ENCODE assay signal across 8 cellular contexts in genomic region chr1:112718691-112719418, GRCh38. TPM values are rescaled to one million over a fixed set of nuclear protein-coding genes. Genes with fewer than 3 reads are reported as not detected.
DNase-seq lines count a peak whose midpoint lies in the region; ATAC-seq, FAIRE-seq and TF ChIP-seq lines count a peak whose summit lies in the region.

No MANE protein-coding gene starts in this region.

- 9% methylated on average over 33 of the region's 44 CpGs for WGBS in HepG2 (ENCODE audit: low lambda C conversion rate)

- peaks cover 39% of the 10 kb centered on the region for H3K4me1 ChIP-seq in HepG2 (ENCODE audit: insufficient read depth, low read length)

- H4K20me1 ChIP-seq in HepG2 (ENCODE audit: insufficient read depth, low read length): peaks cover 5% of the 10 kb centered on the region; the same call in 1 of the 2 replicates

- H3K9me3 Mint-ChIP-seq in activated CD4-positive, alpha-beta T cell treated with anti-CD3 and anti-CD28 coated beads for 36 hours (ENCODE audit: low read depth): no peaks in the 10 kb centered on the region

- intact Hi-C loops in activated CD4-positive, alpha-beta T cell treated with anti-CD3 and anti-CD28 coated beads for 36 hours (cut with DNase I, micrococcal nuclease): loop anchor here (2.0 to 10.0 kb wide), 6 partner anchors 163 to 1093 kb away; partner anchors contain the start of genes RSBN1 (in 1 of the 2) and SLC16A1 (in 1 of the 2)
- intact Hi-C loops in HepG2 (cut with micrococcal nuclease; ENCODE audit: unreplicated experiment): loop anchor here (5.0 kb wide), 2 partner anchors 238 to 323 kb away; partner anchors contain the start of gene SLC16A1

- no peaks in the 10 kb centered on the region for H3K9me3 ChIP-seq in HepG2 (ENCODE audit: low read length)

- POLR2A ChIA-PET in activated CD4-positive, alpha-beta T cell treated with anti-CD3 and anti-CD28 coated beads for 36 hours (lab: Charles Lee): no interaction called here
- POLR2A ChIA-PET in HepG2 (lab: Yijun Ruan, JAX): no interaction called here

- no peak overlapping the region for H3K4me3 Mint-ChIP-seq in activated CD4-positive, alpha-beta T cell treated with anti-CD3 and anti-CD28 coated beads for 36 hours

- no peak overlapping the region for H3K4me3 ChIP-seq in HepG2 (replicated peaks in 1 of 3; ENCODE audit: insufficient read depth in 1 of 3, low read depth in 2 of 3, low read length in 3 of 3)

- H3K27ac Mint-ChIP-seq in activated CD4-positive, alpha-beta T cell treated with anti-CD3 and anti-CD28 coated beads for 36 hours: peak overlapping the region; percentile 34

- no peaks in the 10 kb centered on the region for H3K36me3 ChIP-seq in HepG2 (replicated peaks in 1 of 2; ENCODE audit: control insufficient read depth in 1 of 2, insufficient read depth in 2 of 2, low read length in 2 of 2)

- DNase-seq in A172 (ENCODE audit: low spot score): peak; percentile 51
- DNase-seq in NCI-H226: peak; percentile 78
- DNase-seq in activated CD4-positive, alpha-beta T cell treated with anti-CD3 and anti-CD28 coated beads for 36 hours: peak; percentile 88
- DNase-seq in cerebellar cortex (ENCODE audit: low spot score): peak; percentile 71
- DNase-seq in HepG2 (ENCODE audit: low spot score): no peak
- DNase-seq in stimulated activated CD4-positive, alpha-beta T cell treated with anti-CD3 and anti-CD28 coated beads, Interleukin-4, amount 100 ng/mL, for 1 hour: peak; percentile 82

- peak overlapping the region; percentile 36; the same call in 1 of the 2 replicates for H3K4me2 ChIP-seq in HepG2 (ENCODE audit: low read depth, low read length)

- H3K4me1 Mint-ChIP-seq in activated CD4-positive, alpha-beta T cell treated with anti-CD3 and anti-CD28 coated beads for 36 hours: peaks cover 27% of the 10 kb centered on the region

- no peak overlapping the region for H3K9ac ChIP-seq in HepG2 (ENCODE audit: insufficient read depth, low read depth, low read length)

- TF ChIP-seq CTCF in HepG2 (CRISPR knock-in tag; IDR thresholded peaks at IDR 0.05): peak; percentile 90

- ATAC-seq in GM18909 (IDR thresholded peaks at IDR 0.05; ENCODE audit: poor library complexity, unreplicated experiment) (peak; percentile 28), HepG2 (peak; percentile 30), GM21447 (IDR thresholded peaks at IDR 0.05; ENCODE audit: unreplicated experiment) (no peak)
- peak; percentile 38 for ATAC-seq in activated CD4-positive, alpha-beta T cell treated with anti-CD3 and anti-CD28 coated beads for 36 hours

- in situ Hi-C loops in HepG2 (cut with HindIII; ENCODE audit: extremely low pct_ligation_motif_present, low pct_unique_long_range_greater_than_20kb): loop anchor here (5.0 to 25.0 kb wide), 2 partner anchors 88 to 318 kb away; no protein-coding TSS in a partner anchor

- H3K36me3 Mint-ChIP-seq in activated CD4-positive, alpha-beta T cell treated with anti-CD3 and anti-CD28 coated beads for 36 hours (ENCODE audit: low read depth): no peaks in the 10 kb centered on the region

- peaks cover 6 to 47% of the 10 kb centered on the region in 2 experiments for H3K27me3 ChIP-seq in HepG2 (ENCODE audit: control insufficient read depth in 1 of 2, insufficient read depth in 2 of 2, low read length in 2 of 2)

- no peak for TF ChIP-seq POLR2A in HepG2 (IDR thresholded peaks at IDR 0.05; ENCODE audit: insufficient read depth in 1 of 2, low read depth in 2 of 2, low read length in 2 of 2)

- no peaks in the 10 kb centered on the region for H3K79me2 ChIP-seq in HepG2 (ENCODE audit: insufficient read depth, low read length)

- peak; percentile 65 for TF ChIP-seq RAD21 in HepG2 (CRISPR knock-in tag; IDR thresholded peaks at IDR 0.05)

- FAIRE-seq in HepG2 (lab: Jason Lieb, UNC): no peak

- CTCF ChIA-PET in activated CD4-positive, alpha-beta T cell treated with anti-CD3 and anti-CD28 coated beads for 36 hours (lab: Charles Lee): interaction anchor here (0.5 to 9.6 kb wide), 17 partner anchors 8 to 356 kb away, joined by 3 to 157 read pairs (median 3); partner anchors contain the start of genes LRIG2 and RHOC
- CTCF ChIA-PET in HepG2 (lab: Yijun Ruan, JAX; ENCODE audit: low intra/inter-chr PET ratio, low total read pairs): interaction anchor here (1.3 to 2.2 kb wide), 2 partner anchors 85 to 324 kb away, joined by 4 to 21 read pairs; no protein-coding TSS in a partner anchor

- H3K27me3 Mint-ChIP-seq in activated CD4-positive, alpha-beta T cell treated with anti-CD3 and anti-CD28 coated beads for 36 hours: peaks cover 13% of the 10 kb centered on the region

- BruUV-seq in HepG2 (replicated peaks; lab: Mats Ljungman, UMichigan): no TSS peak

- no peak overlapping the region for H3K27ac ChIP-seq in HepG2 (ENCODE audit: extremely low read length, insufficient read depth, low read length)

- TF ChIP-seq EP300 in HepG2 (IDR thresholded peaks at IDR 0.05; ENCODE audit: low read depth in 2 of 2, low read length in 2 of 2) (no peak), HepG2 (CRISPR knock-in tag; IDR thresholded peaks at IDR 0.05; ENCODE audit: borderline replicate concordance) (no peak)

- H2AFZ ChIP-seq in HepG2 (ENCODE audit: low read length): no peak overlapping the region

RNA-seq across cellular contexts. Expression of gene PPM1J, which starts 3.7 kb away (rescaled TPM):
- total RNA-seq in A172 (2014; rRNA removed; shearing (Covaris generic)): 0.36 and 0.53 TPM in 2 replicates
- total RNA-seq in activated CD4-positive, alpha-beta T cell treated with anti-CD3 and anti-CD28 coated beads for 36 hours: under 1 TPM; 0.75 to 0.88 TPM
- total RNA-seq in HepG2 (2016; rRNA removed; fragmentation: Illumina TruSeq; extraction: Trizol): 0.07 TPM in 1 of 2 replicates, not detected in the other
- total RNA-seq in HepG2 (2016; cell fraction: cytosol; rRNA removed; fragmentation: Illumina TruSeq; extraction: Trizol; ENCODE audit: low read depth): not detected in 2 replicates
- 0.09 and 0.11 TPM in 2 replicates for total RNA-seq in HepG2 (2016; cell fraction: insoluble cytoplasmic fraction; rRNA removed; fragmentation: Illumina TruSeq; extraction: Trizol)
- 0.12 TPM in 1 of 2 replicates, not detected in the other for total RNA-seq in HepG2 (2016; cell fraction: membrane; rRNA removed; fragmentation: Illumina TruSeq; extraction: Trizol)
- not detected in 2 replicates for total RNA-seq in HepG2 (2016; cell fraction: nucleus; rRNA removed; fragmentation: Illumina TruSeq; extraction: Trizol)
- polyA plus RNA-seq in HepG2 (2011; rRNA removed): 0.22 and 0.50 TPM in 2 replicates
- polyA plus RNA-seq in HepG2 (2011; cell fraction: cytosol; rRNA removed): 0.36 and 0.40 TPM in 2 replicates
- polyA plus RNA-seq in HepG2 (2011; cell fraction: nucleus; rRNA removed): 1.2 TPM in 2 replicates
- polyA plus RNA-seq in HepG2 (2012): 0.32 and 0.37 TPM in 2 replicates
- not detected in 2 replicates for polyA plus RNA-seq in HepG2 (2016; cell fraction: cytosol; fragmentation: Illumina TruSeq; extraction: Trizol; ENCODE audit: low read depth)
- polyA plus RNA-seq in HepG2 (2016; cell fraction: insoluble cytoplasmic fraction; fragmentation: Illumina TruSeq; extraction: Trizol; ENCODE audit: low read depth): not detected in 2 replicates
- 0.09 TPM in 1 of 2 replicates, not detected in the other for polyA plus RNA-seq in HepG2 (2016; cell fraction: membrane; fragmentation: Illumina TruSeq; extraction: Trizol; ENCODE audit: low read depth)
- not detected in 2 replicates for polyA plus RNA-seq in HepG2 (2016; cell fraction: nucleus; fragmentation: Illumina TruSeq; extraction: Trizol; ENCODE audit: insufficient read depth, low read depth)
- 0.30 and 0.49 TPM in 2 replicates for polyA minus RNA-seq in HepG2 (2011; rRNA and poly(A)+ RNA removed; ENCODE audit: low replicate concordance)
- not detected in 2 replicates for polyA minus RNA-seq in HepG2 (2011; cell fraction: cytosol; rRNA and poly(A)+ RNA removed)
- not detected in 2 replicates for polyA minus RNA-seq in HepG2 (2011; cell fraction: nucleus; rRNA and poly(A)+ RNA removed)

RNA-seq across cellular contexts. Expression of gene RHOC, which starts 11.9 kb away (rescaled TPM):
- 454 and 553 TPM in 2 replicates for total RNA-seq in A172 (2014; rRNA removed; shearing (Covaris generic))
- 10 to 100 TPM; 32.8 to 45.7 TPM for total RNA-seq in activated CD4-positive, alpha-beta T cell treated with anti-CD3 and anti-CD28 coated beads for 36 hours
- 64.3 and 67.4 TPM in 2 replicates for total RNA-seq in HepG2 (2016; rRNA removed; fragmentation: Illumina TruSeq; extraction: Trizol)
- 40.7 and 41.9 TPM in 2 replicates for total RNA-seq in HepG2 (2016; cell fraction: cytosol; rRNA removed; fragmentation: Illumina TruSeq; extraction: Trizol; ENCODE audit: low read depth)
- 68.8 and 78.0 TPM in 2 replicates for total RNA-seq in HepG2 (2016; cell fraction: insoluble cytoplasmic fraction; rRNA removed; fragmentation: Illumina TruSeq; extraction: Trizol)
- 52.1 and 54.9 TPM in 2 replicates for total RNA-seq in HepG2 (2016; cell fraction: membrane; rRNA removed; fragmentation: Illumina TruSeq; extraction: Trizol)
- 31.5 and 32.7 TPM in 2 replicates for total RNA-seq in HepG2 (2016; cell fraction: nucleus; rRNA removed; fragmentation: Illumina TruSeq; extraction: Trizol)
- 182 and 203 TPM in 2 replicates for polyA plus RNA-seq in HepG2 (2011; rRNA removed)
- polyA plus RNA-seq in HepG2 (2011; cell fraction: cytosol; rRNA removed): 242 and 267 TPM in 2 replicates
- polyA plus RNA-seq in HepG2 (2011; cell fraction: nucleus; rRNA removed): 113 and 161 TPM in 2 replicates
- 110 and 146 TPM in 2 replicates for polyA plus RNA-seq in HepG2 (2012)
- polyA plus RNA-seq in HepG2 (2016; cell fraction: cytosol; fragmentation: Illumina TruSeq; extraction: Trizol; ENCODE audit: low read depth): 46.2 and 50.8 TPM in 2 replicates
- 85.4 and 98.1 TPM in 2 replicates for polyA plus RNA-seq in HepG2 (2016; cell fraction: insoluble cytoplasmic fraction; fragmentation: Illumina TruSeq; extraction: Trizol; ENCODE audit: low read depth)
- polyA plus RNA-seq in HepG2 (2016; cell fraction: membrane; fragmentation: Illumina TruSeq; extraction: Trizol; ENCODE audit: low read depth): 52.0 and 55.8 TPM in 2 replicates
- polyA plus RNA-seq in HepG2 (2016; cell fraction: nucleus; fragmentation: Illumina TruSeq; extraction: Trizol; ENCODE audit: insufficient read depth, low read depth): 65.0 and 66.7 TPM in 2 replicates
- polyA minus RNA-seq in HepG2 (2011; rRNA and poly(A)+ RNA removed; ENCODE audit: low replicate concordance): 93.1 and 215 TPM in 2 replicates
- 55.3 and 74.0 TPM in 2 replicates for polyA minus RNA-seq in HepG2 (2011; cell fraction: cytosol; rRNA and poly(A)+ RNA removed)
- polyA minus RNA-seq in HepG2 (2011; cell fraction: nucleus; rRNA and poly(A)+ RNA removed): 47.8 and 64.6 TPM in 2 replicates

RNA-seq across cellular contexts. Expression of gene MOV10, which starts 44.4 kb away (rescaled TPM):
- total RNA-seq in A172 (2014; rRNA removed; shearing (Covaris generic)): 42.4 and 47.3 TPM in 2 replicates
- 10 to 100 TPM; 80.3 to 87.5 TPM for total RNA-seq in activated CD4-positive, alpha-beta T cell treated with anti-CD3 and anti-CD28 coated beads for 36 hours
- 38.0 and 56.4 TPM in 2 replicates for total RNA-seq in HepG2 (2016; rRNA removed; fragmentation: Illumina TruSeq; extraction: Trizol)
- 8.9 and 12.9 TPM in 2 replicates for total RNA-seq in HepG2 (2016; cell fraction: cytosol; rRNA removed; fragmentation: Illumina TruSeq; extraction: Trizol; ENCODE audit: low read depth)
- 38.3 and 56.0 TPM in 2 replicates for total RNA-seq in HepG2 (2016; cell fraction: insoluble cytoplasmic fraction; rRNA removed; fragmentation: Illumina TruSeq; extraction: Trizol)
- 16.5 and 18.1 TPM in 2 replicates for total RNA-seq in HepG2 (2016; cell fraction: membrane; rRNA removed; fragmentation: Illumina TruSeq; extraction: Trizol)
- 73.8 and 86.8 TPM in 2 replicates for total RNA-seq in HepG2 (2016; cell fraction: nucleus; rRNA removed; fragmentation: Illumina TruSeq; extraction: Trizol)
- polyA plus RNA-seq in HepG2 (2011; rRNA removed): 58.2 and 70.6 TPM in 2 replicates
- polyA plus RNA-seq in HepG2 (2011; cell fraction: cytosol; rRNA removed): 29.1 and 29.4 TPM in 2 replicates
- 312 and 401 TPM in 2 replicates for polyA plus RNA-seq in HepG2 (2011; cell fraction: nucleus; rRNA removed)
- polyA plus RNA-seq in HepG2 (2012): 49.6 and 55.9 TPM in 2 replicates
- polyA plus RNA-seq in HepG2 (2016; cell fraction: cytosol; fragmentation: Illumina TruSeq; extraction: Trizol; ENCODE audit: low read depth): 11.5 and 13.4 TPM in 2 replicates
- polyA plus RNA-seq in HepG2 (2016; cell fraction: insoluble cytoplasmic fraction; fragmentation: Illumina TruSeq; extraction: Trizol; ENCODE audit: low read depth): 53.0 and 64.1 TPM in 2 replicates
- polyA plus RNA-seq in HepG2 (2016; cell fraction: membrane; fragmentation: Illumina TruSeq; extraction: Trizol; ENCODE audit: low read depth): 20.2 and 20.9 TPM in 2 replicates
- polyA plus RNA-seq in HepG2 (2016; cell fraction: nucleus; fragmentation: Illumina TruSeq; extraction: Trizol; ENCODE audit: insufficient read depth, low read depth): 253 and 261 TPM in 2 replicates
- polyA minus RNA-seq in HepG2 (2011; rRNA and poly(A)+ RNA removed; ENCODE audit: low replicate concordance): 73.5 and 79.2 TPM in 2 replicates
- polyA minus RNA-seq in HepG2 (2011; cell fraction: cytosol; rRNA and poly(A)+ RNA removed): 22.2 and 39.1 TPM in 2 replicates
- 92.0 and 96.2 TPM in 2 replicates for polyA minus RNA-seq in HepG2 (2011; cell fraction: nucleus; rRNA and poly(A)+ RNA removed)
